Comparison of ENCODE assay signal across 8 cellular contexts in genomic region chr3:46881819-46882376, GRCh38. TPM values are rescaled to one million over a fixed set of nuclear protein-coding genes. Genes with fewer than 3 reads are reported as not detected.
DNase-seq lines count a peak whose midpoint lies in the region; ATAC-seq and TF ChIP-seq lines count a peak whose summit lies in the region.

No MANE protein-coding gene starts in this region.

- H3K27me3 ChIP-seq in CD4-positive, alpha-beta T cell (ENCODE audit: control insufficient read depth, insufficient read depth, low read length), result peaks cover 34% of the 10 kb centered on the region
- peaks cover 19% of the 10 kb centered on the region for H3K27me3 ChIP-seq in endocrine pancreas (ENCODE audit: control insufficient read depth, insufficient read depth, low read length)

- no peaks in the 10 kb centered on the region for H3K9me3 ChIP-seq in CD4-positive, alpha-beta T cell (ENCODE audit: control insufficient read depth, low read length)
- H3K9me3 ChIP-seq in endocrine pancreas (ENCODE audit: control insufficient read depth, low read length), result no peaks in the 10 kb centered on the region

- H3K4me1 ChIP-seq in endocrine pancreas (ENCODE audit: control insufficient read depth, insufficient read depth, low read length), result no peaks in the 10 kb centered on the region

- peak in 4 of 10 experiments; percentile 5 to 16 (median 12) for DNase-seq in CD4-positive, alpha-beta T cell
- DNase-seq in T-cell (peak in 9 of 34 experiments; percentile 14 to 32 (median 25)), nephron progenitor cell (peak; percentile 68), NCI-H1694 treated with DMSO at 0.1 percent for 48 hours (lab: John Stamatoyannopoulos, UW) (no peak), ureter (ENCODE audit: low spot score) (no peak), NAMALWA (ENCODE audit: low spot score) (no peak)

- no peak overlapping the region for H3K27ac ChIP-seq in CD4-positive, alpha-beta T cell (ENCODE audit: low read depth, low read length)

- H3K9ac ChIP-seq in endocrine pancreas (ENCODE audit: control insufficient read depth, insufficient read depth, low read length), result peak overlapping the region; percentile 26

- H3K4me1 Mint-ChIP-seq in CD4-positive, alpha-beta T cell (ENCODE audit: low read depth), result peaks cover 6% of the 10 kb centered on the region
- H3K4me1 Mint-ChIP-seq in T-cell (peaks cover 4 to 15% (median 7%) of the 10 kb centered on the region in 3 donors), nephron progenitor cell (peaks cover 48% of the 10 kb centered on the region)

- no peaks in the 10 kb centered on the region for H3K36me3 ChIP-seq in endocrine pancreas (ENCODE audit: control insufficient read depth, insufficient read depth, low read length)

- peak; percentile 57 for ATAC-seq in CD4-positive, alpha-beta T cell (ENCODE audit: poor library complexity)
- peak; percentile 49 to 59 (median 54) for ATAC-seq in T-cell (replicated peaks in 1 of 4)
- ATAC-seq in GM18861 (IDR thresholded peaks at IDR 0.05; ENCODE audit: unreplicated experiment), result no peak

- TF ChIP-seq CTCF in CD4-positive, alpha-beta T cell (IDR thresholded peaks at IDR 0.05), result no peak
- TF ChIP-seq CTCF in nephron progenitor cell (IDR thresholded peaks at IDR 0.05), result no peak

- no peak overlapping the region for H3K27ac Mint-ChIP-seq in CD4-positive, alpha-beta T cell
- no peak overlapping the region for H3K27ac Mint-ChIP-seq in T-cell
- H3K27ac Mint-ChIP-seq in nephron progenitor cell, result no peak overlapping the region

- no peak overlapping the region for H3K4me3 ChIP-seq in endocrine pancreas (ENCODE audit: control insufficient read depth, insufficient read depth, low read length)

- no peaks in the 10 kb centered on the region for H3K9me3 Mint-ChIP-seq in CD4-positive, alpha-beta T cell
- H3K9me3 Mint-ChIP-seq in T-cell, result no peaks in the 10 kb centered on the region
- no peaks in the 10 kb centered on the region for H3K9me3 Mint-ChIP-seq in nephron progenitor cell

- intact Hi-C loops in CD4-positive, alpha-beta T cell (cut with DNase I, micrococcal nuclease), result no loop called here

- CTCF ChIA-PET in CD4-positive, alpha-beta T cell (lab: Charles Lee), result no interaction called here
- CTCF ChIA-PET in T-cell (lab: Charles Lee), result no interaction called here

- H3K27me3 Mint-ChIP-seq in CD4-positive, alpha-beta T cell, result peaks cover 48% of the 10 kb centered on the region
- peaks cover 19 to 49% of the 10 kb centered on the region in 2 donors for H3K27me3 Mint-ChIP-seq in T-cell
- peaks cover 47% of the 10 kb centered on the region for H3K27me3 Mint-ChIP-seq in nephron progenitor cell (ENCODE audit: low read depth, poor library complexity)

- peak overlapping the region; percentile 77 for H3K4me3 Mint-ChIP-seq in CD4-positive, alpha-beta T cell
- H3K4me3 Mint-ChIP-seq in T-cell (peak overlapping the region; percentile 55 to 60 (median 60)), nephron progenitor cell (peak overlapping the region; percentile 81)

- no peaks in the 10 kb centered on the region for H3K36me3 Mint-ChIP-seq in CD4-positive, alpha-beta T cell (ENCODE audit: low read depth)
- H3K36me3 Mint-ChIP-seq in T-cell, result no peaks in the 10 kb centered on the region
- H3K36me3 Mint-ChIP-seq in nephron progenitor cell (ENCODE audit: low read depth), result no peaks in the 10 kb centered on the region

- POLR2A ChIA-PET in CD4-positive, alpha-beta T cell (lab: Charles Lee), result no interaction called here
- POLR2A ChIA-PET in T-cell (lab: Charles Lee), result no interaction called here

RNA-seq across cellular contexts. Expression of gene PTH1R, which starts 4.4 kb away (rescaled TPM):
- total RNA-seq in CD4-positive, alpha-beta T cell, result not detected
- total RNA-seq in T-cell (under 1 TPM in 1 of 5 donors, not detected in 4; 0.32 TPM), ureter (12.9 TPM)

RNA-seq across cellular contexts. Expression of gene MYL3, which starts 18.7 kb away (rescaled TPM):
- not detected for total RNA-seq in CD4-positive, alpha-beta T cell
- total RNA-seq in T-cell (not detected), ureter (4.6 TPM)

Comparison
In these comparisons a context has a peak if more than half of its experiments do, and no peak if none do; other contexts are left out.
1. RNA of gene PTH1R, which starts 4.4 kb away (total RNA-seq): 12.9 TPM in ureter (single experiment); 0.32 TPM in T-cell and not detected in CD4-positive, alpha-beta T cell; every median in the first group is over 10 times any median in the second.
2. Peak in every context shown above with its lines, with median percentiles within 50 percentile points of each other: H3K4me3 Mint-ChIP-seq.